Comparison of ENCODE assay signal across 12 cellular contexts in genomic region chr11:8826145-8826786, GRCh38.
A peak's percentile ranks its signal among the peaks of the same experiment; 100 is the strongest.
DNase-seq lines count a peak whose midpoint lies in the region; ATAC-seq and TF ChIP-seq lines count a peak whose summit lies in the region.
"Had no signal": no experiment of that assay in that cellular context is flagged by ENCODE, and none has a peak within 500 bp of the region (broad histone marks: within the 10 kb centered on the region; RNA-seq: fewer than 3 reads in every experiment).

No MANE protein-coding gene starts in this region.

- no peaks in the 10 kb centered on the region for H3K36me3 Mint-ChIP-seq in CD14-positive monocyte

- intact Hi-C loops in left lung (cut with DNase I) = no loop called here
- intact Hi-C loops in CD14-positive monocyte (cut with micrococcal nuclease) = no loop called here

- no peak overlapping the region for H3K27ac Mint-ChIP-seq in CD14-positive monocyte
- H3K27ac Mint-ChIP-seq: activated B cell treated with CpG ODN at 0.5 μM for 24 hours had no signal

- peaks cover 2% of the 10 kb centered on the region for H3K4me1 ChIP-seq in rectal smooth muscle tissue (ENCODE audit: control insufficient read depth, insufficient read depth, low read length)
- H3K4me1 ChIP-seq in left lung = peaks cover 0 to 27% of the 10 kb centered on the region in 2 donors

- H3K36me3 ChIP-seq in WERI-Rb-1 (no peaks in the 10 kb centered on the region; the same call in 1 of the 2 replicates), rectal smooth muscle tissue (ENCODE audit: control insufficient read depth, insufficient read depth, low read length) (no peaks in the 10 kb centered on the region), left lung (no peaks in the 10 kb centered on the region)

- DNase-seq in EH (ENCODE audit: low read depth) = peak; percentile 96
- peak; percentile 32 for DNase-seq in WERI-Rb-1
- peak; percentile 41 to 66 for DNase-seq in foreskin fibroblast
- no peak for DNase-seq in NCI-H526 treated with DMSO at 0.1 percent for 48 hours (lab: John Stamatoyannopoulos, UW)
- DNase-seq in left lung = no peak
- no peak for DNase-seq in CD14-positive monocyte (ENCODE audit: low spot score)
- DNase-seq: activated B cell treated with CpG ODN at 0.5 μM for 24 hours; NCI-H1436; stimulated activated CD4-positive, alpha-beta T cell treated with anti-CD3 and anti-CD28 coated beads, Interleukin-2, amount 100 ng/mL, for 24 hours had no signal

- H3K27ac ChIP-seq in WERI-Rb-1 (peak overlapping the region; percentile 24), rectal smooth muscle tissue (ENCODE audit: low read depth, low read length) (peak overlapping the region; percentile 30), left lung (peak overlapping the region in 1 of 2 donors; percentile 18)
- H3K27ac ChIP-seq: epithelial cell of prostate had no signal

- peaks cover 0 to 2% (median 0%) of the 10 kb centered on the region in 3 donors for H3K27me3 Mint-ChIP-seq in CD14-positive monocyte (ENCODE audit: low read depth in 3 of 3)

- H3K9me3 Mint-ChIP-seq in CD14-positive monocyte = no peaks in the 10 kb centered on the region
- H3K9me3 Mint-ChIP-seq: activated B cell treated with CpG ODN at 0.5 μM for 24 hours had no signal

- no peak overlapping the region for H3K4me3 Mint-ChIP-seq in CD14-positive monocyte
- H3K4me3 Mint-ChIP-seq: activated B cell treated with CpG ODN at 0.5 μM for 24 hours had no signal

- H3K9me3 ChIP-seq in WERI-Rb-1 (ENCODE audit: severe bottlenecking) (no peaks in the 10 kb centered on the region), left lung (no peaks in the 10 kb centered on the region)

- H3K4me3 ChIP-seq in WERI-Rb-1 (ENCODE audit: low read depth, low read length) (no peak overlapping the region), foreskin fibroblast (ENCODE audit: low read depth in 1 of 2, low read length in 2 of 2) (no peak overlapping the region), rectal smooth muscle tissue (ENCODE audit: low read length) (no peak overlapping the region), left lung (no peak overlapping the region)

- H3K4me1 Mint-ChIP-seq in CD14-positive monocyte = no peaks in the 10 kb centered on the region
- H3K4me1 Mint-ChIP-seq: activated B cell treated with CpG ODN at 0.5 μM for 24 hours had no signal

- TF ChIP-seq CTCF in WERI-Rb-1 (IDR thresholded peaks at IDR 0.05; ENCODE audit: low read depth, low read length) (no peak), foreskin fibroblast (IDR thresholded peaks at IDR 0.05; ENCODE audit: low read depth, low read length) (no peak), left lung (IDR thresholded peaks at IDR 0.05) (no peak), CD14-positive monocyte (IDR thresholded peaks at IDR 0.05) (no peak)

- no peaks in the 10 kb centered on the region for H3K27me3 ChIP-seq in WERI-Rb-1 (ENCODE audit: insufficient read depth, low read depth, severe bottlenecking)
- no peaks in the 10 kb centered on the region for H3K27me3 ChIP-seq in rectal smooth muscle tissue (ENCODE audit: control insufficient read depth, insufficient read depth, low read length)
- H3K27me3 ChIP-seq in left lung = no peaks in the 10 kb centered on the region

- H3K9ac ChIP-seq in rectal smooth muscle tissue (ENCODE audit: low read length) = no peak overlapping the region

- no peak for ATAC-seq in GM21619 (IDR thresholded peaks at IDR 0.05; ENCODE audit: unreplicated experiment)
- ATAC-seq in left lung = no peak

Comparison
In these comparisons a context has a peak if more than half of its experiments do, and no peak if none do; other contexts are left out.
1. DNase-seq: peak in EH (single experiment), WERI-Rb-1 (single experiment) and foreskin fibroblast (2 of 2); none in NCI-H526 treated with DMSO at 0.1 percent for 48 hours (single experiment), left lung (0 of 2) and CD14-positive monocyte (single experiment).